In genomic region chr17:57109393-57110151, GRCh38 we compare ENCODE assay signal across 1 cellular context.
TF ChIP-seq lines count a peak whose summit lies in the region.

No MANE protein-coding gene starts in this region.

TF ChIP-seq in HepG2, 621 proteins besides CTCF, POLR2A, EP300 and RAD21 (continued from another document and continues in another):
- TF ChIP-seq NR2C2 (CRISPR knock-in tag; IDR thresholded peaks at IDR 0.05; ENCODE audit: borderline replicate concordance), result peak; percentile 11; the same call in 1 of the 2 replicates
- no peak for TF ChIP-seq CHD4 (IDR thresholded peaks at IDR 0.05; ENCODE audit: borderline replicate concordance, low read length)
- TF ChIP-seq ZNF142 (CRISPR knock-in tag; IDR thresholded peaks at IDR 0.05), result no peak
- TF ChIP-seq ZNF589 (CRISPR knock-in tag; conservative IDR thresholded peaks at IDR 0.05), result no peak
- TF ChIP-seq MEF2D (CRISPR knock-in tag; IDR thresholded peaks at IDR 0.05), result no peak
- no peak for TF ChIP-seq ZNF772 (CRISPR knock-in tag; IDR thresholded peaks at IDR 0.05)
- TF ChIP-seq ZBTB20 (CRISPR knock-in tag; IDR thresholded peaks at IDR 0.05; ENCODE audit: borderline replicate concordance, low read depth), result no peak
- TF ChIP-seq ZNF75D (CRISPR knock-in tag; IDR thresholded peaks at IDR 0.05; ENCODE audit: borderline replicate concordance), result 0 out of 2 replicates have a peak, but pooled peaks have one; percentile 15
- no peak for TF ChIP-seq ZNF280B (CRISPR knock-in tag; IDR thresholded peaks at IDR 0.05; ENCODE audit: borderline replicate concordance)
- no peak for TF ChIP-seq RXRA (CRISPR knock-in tag; IDR thresholded peaks at IDR 0.05)
- TF ChIP-seq, protein P1, sequence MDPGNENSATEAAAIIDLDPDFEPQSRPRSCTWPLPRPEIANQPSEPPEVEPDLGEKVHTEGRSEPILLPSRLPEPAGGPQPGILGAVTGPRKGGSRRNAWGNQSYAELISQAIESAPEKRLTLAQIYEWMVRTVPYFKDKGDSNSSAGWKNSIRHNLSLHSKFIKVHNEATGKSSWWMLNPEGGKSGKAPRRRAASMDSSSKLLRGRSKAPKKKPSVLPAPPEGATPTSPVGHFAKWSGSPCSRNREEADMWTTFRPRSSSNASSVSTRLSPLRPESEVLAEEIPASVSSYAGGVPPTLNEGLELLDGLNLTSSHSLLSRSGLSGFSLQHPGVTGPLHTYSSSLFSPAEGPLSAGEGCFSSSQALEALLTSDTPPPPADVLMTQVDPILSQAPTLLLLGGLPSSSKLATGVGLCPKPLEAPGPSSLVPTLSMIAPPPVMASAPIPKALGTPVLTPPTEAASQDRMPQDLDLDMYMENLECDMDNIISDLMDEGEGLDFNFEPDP (CRISPR knock-in tag; conservative IDR thresholded peaks at IDR 0.05), result no peak
- no peak for TF ChIP-seq SYNCRIP (IDR thresholded peaks at IDR 0.05; ENCODE audit: insufficient read depth, low read depth, low read length)
- TF ChIP-seq PLRG1 (conservative IDR thresholded peaks at IDR 0.05), result no peak
- TF ChIP-seq RARG (CRISPR knock-in tag; IDR thresholded peaks at IDR 0.05; ENCODE audit: low read depth), result no peak
- TF ChIP-seq HOXA3 (CRISPR knock-in tag; IDR thresholded peaks at IDR 0.05), result no peak
- TF ChIP-seq ARID2 (CRISPR knock-in tag; IDR thresholded peaks at IDR 0.05; ENCODE audit: borderline replicate concordance), result no peak
- TF ChIP-seq NCOR1 (IDR thresholded peaks at IDR 0.05; ENCODE audit: borderline replicate concordance, low read length), result no peak
- TF ChIP-seq UBTF (CRISPR knock-in tag; IDR thresholded peaks at IDR 0.05), result peak; percentile 30; the same call in 1 of the 2 replicates
- TF ChIP-seq HDAC2 (CRISPR knock-in tag; IDR thresholded peaks at IDR 0.05), result no peak
- no peak for TF ChIP-seq ZMYM3 (CRISPR knock-in tag; IDR thresholded peaks at IDR 0.05)
- TF ChIP-seq, protein P2, sequence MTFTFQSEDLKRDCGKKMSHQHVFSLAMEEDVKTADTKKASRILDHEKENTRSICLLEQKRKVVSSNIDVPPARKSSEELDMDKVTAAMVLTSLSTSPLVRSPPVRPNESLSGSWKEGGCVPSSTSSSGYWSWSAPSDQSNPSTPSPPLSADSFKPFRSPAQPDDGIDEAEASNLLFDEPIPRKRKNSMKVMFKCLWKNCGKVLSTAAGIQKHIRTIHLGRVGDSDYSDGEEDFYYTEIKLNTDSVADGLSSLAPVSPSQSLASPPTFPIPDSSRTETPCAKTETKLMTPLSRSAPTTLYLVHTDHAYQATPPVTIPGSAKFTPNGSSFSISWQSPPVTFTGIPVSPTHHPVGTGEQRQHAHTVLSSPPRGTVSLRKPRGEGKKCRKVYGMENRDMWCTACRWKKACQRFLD (CRISPR knock-in tag; IDR thresholded peaks at IDR 0.05; ENCODE audit: borderline replicate concordance), result no peak
- no peak for TF ChIP-seq ZNF354B (CRISPR knock-in tag; IDR thresholded peaks at IDR 0.05)
- no peak for TF ChIP-seq ZNF263 (CRISPR knock-in tag; IDR thresholded peaks at IDR 0.05)
- TF ChIP-seq, protein P3, sequence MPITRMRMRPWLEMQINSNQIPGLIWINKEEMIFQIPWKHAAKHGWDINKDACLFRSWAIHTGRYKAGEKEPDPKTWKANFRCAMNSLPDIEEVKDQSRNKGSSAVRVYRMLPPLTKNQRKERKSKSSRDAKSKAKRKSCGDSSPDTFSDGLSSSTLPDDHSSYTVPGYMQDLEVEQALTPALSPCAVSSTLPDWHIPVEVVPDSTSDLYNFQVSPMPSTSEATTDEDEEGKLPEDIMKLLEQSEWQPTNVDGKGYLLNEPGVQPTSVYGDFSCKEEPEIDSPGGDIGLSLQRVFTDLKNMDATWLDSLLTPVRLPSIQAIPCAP (CRISPR knock-in tag; IDR thresholded peaks at IDR 0.05; ENCODE audit: low read depth), result no peak
- TF ChIP-seq SETDB1 (CRISPR knock-in tag; IDR thresholded peaks at IDR 0.05; ENCODE audit: borderline replicate concordance), result no peak
- TF ChIP-seq, protein P4, sequence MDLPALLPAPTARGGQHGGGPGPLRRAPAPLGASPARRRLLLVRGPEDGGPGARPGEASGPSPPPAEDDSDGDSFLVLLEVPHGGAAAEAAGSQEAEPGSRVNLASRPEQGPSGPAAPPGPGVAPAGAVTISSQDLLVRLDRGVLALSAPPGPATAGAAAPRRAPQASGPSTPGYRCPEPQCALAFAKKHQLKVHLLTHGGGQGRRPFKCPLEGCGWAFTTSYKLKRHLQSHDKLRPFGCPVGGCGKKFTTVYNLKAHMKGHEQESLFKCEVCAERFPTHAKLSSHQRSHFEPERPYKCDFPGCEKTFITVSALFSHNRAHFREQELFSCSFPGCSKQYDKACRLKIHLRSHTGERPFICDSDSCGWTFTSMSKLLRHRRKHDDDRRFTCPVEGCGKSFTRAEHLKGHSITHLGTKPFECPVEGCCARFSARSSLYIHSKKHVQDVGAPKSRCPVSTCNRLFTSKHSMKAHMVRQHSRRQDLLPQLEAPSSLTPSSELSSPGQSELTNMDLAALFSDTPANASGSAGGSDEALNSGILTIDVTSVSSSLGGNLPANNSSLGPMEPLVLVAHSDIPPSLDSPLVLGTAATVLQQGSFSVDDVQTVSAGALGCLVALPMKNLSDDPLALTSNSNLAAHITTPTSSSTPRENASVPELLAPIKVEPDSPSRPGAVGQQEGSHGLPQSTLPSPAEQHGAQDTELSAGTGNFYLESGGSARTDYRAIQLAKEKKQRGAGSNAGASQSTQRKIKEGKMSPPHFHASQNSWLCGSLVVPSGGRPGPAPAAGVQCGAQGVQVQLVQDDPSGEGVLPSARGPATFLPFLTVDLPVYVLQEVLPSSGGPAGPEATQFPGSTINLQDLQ (CRISPR knock-in tag; IDR thresholded peaks at IDR 0.05), result no peak
- TF ChIP-seq, protein P5, sequence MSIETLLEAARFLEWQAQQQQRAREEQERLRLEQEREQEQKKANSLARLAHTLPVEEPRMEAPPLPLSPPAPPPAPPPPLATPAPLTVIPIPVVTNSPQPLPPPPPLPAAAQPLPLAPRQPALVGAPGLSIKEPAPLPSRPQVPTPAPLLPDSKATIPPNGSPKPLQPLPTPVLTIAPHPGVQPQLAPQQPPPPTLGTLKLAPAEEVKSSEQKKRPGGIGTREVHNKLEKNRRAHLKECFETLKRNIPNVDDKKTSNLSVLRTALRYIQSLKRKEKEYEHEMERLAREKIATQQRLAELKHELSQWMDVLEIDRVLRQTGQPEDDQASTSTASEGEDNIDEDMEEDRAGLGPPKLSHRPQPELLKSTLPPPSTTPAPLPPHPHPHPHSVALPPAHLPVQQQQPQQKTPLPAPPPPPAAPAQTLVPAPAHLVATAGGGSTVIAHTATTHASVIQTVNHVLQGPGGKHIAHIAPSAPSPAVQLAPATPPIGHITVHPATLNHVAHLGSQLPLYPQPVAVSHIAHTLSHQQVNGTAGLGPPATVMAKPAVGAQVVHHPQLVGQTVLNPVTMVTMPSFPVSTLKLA (IDR thresholded peaks at IDR 0.05), result no peak
- TF ChIP-seq YEATS2 (CRISPR knock-in tag; IDR thresholded peaks at IDR 0.05; ENCODE audit: borderline replicate concordance), result no peak
- TF ChIP-seq FOXA3 (CRISPR knock-in tag; IDR thresholded peaks at IDR 0.05), result no peak
- no peak for TF ChIP-seq PITX1 (CRISPR knock-in tag; IDR thresholded peaks at IDR 0.05)
- no peak for TF ChIP-seq ZNF335 (CRISPR knock-in tag; IDR thresholded peaks at IDR 0.05)
- TF ChIP-seq ZNF501 (CRISPR knock-in tag; IDR thresholded peaks at IDR 0.05), result no peak
- no peak for TF ChIP-seq BRD4 (CRISPR knock-in tag; IDR thresholded peaks at IDR 0.05)
- no peak for TF ChIP-seq ZNF709 (CRISPR knock-in tag; IDR thresholded peaks at IDR 0.05)
- TF ChIP-seq ATF7-NPFF (CRISPR knock-in tag; IDR thresholded peaks at IDR 0.05; ENCODE audit: low read depth), result no peak
- no peak for TF ChIP-seq ZFP36L1 (CRISPR knock-in tag; IDR thresholded peaks at IDR 0.05)
- TF ChIP-seq ZMYM4 (CRISPR knock-in tag; IDR thresholded peaks at IDR 0.05), result peak; percentile 67
- TF ChIP-seq ZFYVE20 (CRISPR knock-in tag; IDR thresholded peaks at IDR 0.05; ENCODE audit: borderline replicate concordance, low read depth), result no peak
- TF ChIP-seq, protein P6, sequence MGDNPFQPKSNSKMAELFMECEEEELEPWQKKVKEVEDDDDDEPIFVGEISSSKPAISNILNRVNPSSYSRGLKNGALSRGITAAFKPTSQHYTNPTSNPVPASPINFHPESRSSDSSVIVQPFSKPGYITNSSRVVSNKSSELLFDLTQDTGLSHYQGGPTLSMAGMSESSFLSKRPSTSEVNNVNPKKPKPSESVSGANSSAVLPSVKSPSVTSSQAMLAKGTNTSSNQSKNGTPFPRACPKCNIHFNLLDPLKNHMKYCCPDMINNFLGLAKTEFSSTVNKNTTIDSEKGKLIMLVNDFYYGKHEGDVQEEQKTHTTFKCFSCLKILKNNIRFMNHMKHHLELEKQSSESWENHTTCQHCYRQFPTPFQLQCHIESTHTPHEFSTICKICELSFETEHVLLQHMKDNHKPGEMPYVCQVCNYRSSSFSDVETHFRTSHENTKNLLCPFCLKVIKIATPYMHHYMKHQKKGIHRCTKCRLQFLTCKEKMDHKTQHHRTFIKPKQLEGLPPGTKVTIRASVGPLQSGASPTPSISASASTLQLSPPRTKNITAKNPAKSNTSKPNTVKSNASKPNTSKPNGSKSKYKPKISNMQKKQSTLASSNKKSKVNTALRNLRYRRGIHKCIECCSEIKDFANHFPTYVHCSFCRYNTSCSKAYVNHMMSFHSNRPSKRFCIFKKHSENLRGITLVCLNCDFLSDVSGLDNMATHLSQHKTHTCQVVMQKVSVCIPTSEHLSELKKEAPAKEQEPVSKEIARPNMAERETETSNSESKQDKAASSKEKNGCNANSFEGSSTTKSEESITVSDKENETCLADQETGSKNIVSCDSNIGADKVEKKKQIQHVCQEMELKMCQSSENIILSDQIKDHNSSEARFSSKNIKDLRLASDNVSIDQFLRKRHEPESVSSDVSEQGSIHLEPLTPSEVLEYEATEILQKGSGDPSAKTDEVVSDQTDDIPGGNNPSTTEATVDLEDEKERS (CRISPR knock-in tag; IDR thresholded peaks at IDR 0.05), result no peak
